ENCODE assay signal across 16 cellular contexts in genomic region chr5:93601433-93602175, GRCh38. TPM values are rescaled to one million over a fixed set of nuclear protein-coding genes. Genes with fewer than 3 reads are reported as not detected.
DNase-seq lines count a peak whose midpoint lies in the region; ATAC-seq and TF ChIP-seq lines count a peak whose summit lies in the region.
"Had no signal": no experiment of that assay in that cellular context is flagged by ENCODE, and none has a peak within 500 bp of the region (broad histone marks: within the 10 kb centered on the region; RNA-seq: fewer than 3 reads in every experiment).

No MANE protein-coding gene starts in this region.

- no peak overlapping the region for H3K27ac ChIP-seq in CD4-positive, alpha-beta memory T cell (ENCODE audit: low read depth, low read length)
- H3K27ac ChIP-seq in HUES6 (ENCODE audit: low read depth, low read length): no peak overlapping the region
- no peak overlapping the region for H3K27ac ChIP-seq in psoas muscle
- H3K27ac ChIP-seq: HL-60, transverse colon had no signal

- no peaks in the 10 kb centered on the region for H3K36me3 Mint-ChIP-seq in CD4-positive, alpha-beta memory T cell
- H3K36me3 Mint-ChIP-seq in mesothelial cell of epicardium: no peaks in the 10 kb centered on the region

- no peaks in the 10 kb centered on the region for H3K36me3 ChIP-seq in CD4-positive, alpha-beta memory T cell (ENCODE audit: insufficient read depth, low read length)
- H3K36me3 ChIP-seq in HUES6 (ENCODE audit: control insufficient read depth, insufficient read depth, low read length) (no peaks in the 10 kb centered on the region), psoas muscle (ENCODE audit: insufficient read depth in 1 of 2, low read depth in 1 of 2) (no peaks in the 10 kb centered on the region)
- H3K36me3 ChIP-seq: transverse colon had no signal

- peak overlapping the region in 4 of 7 donors; percentile 8 to 66 (median 36) for H3K27ac Mint-ChIP-seq in CD4-positive, alpha-beta memory T cell
- H3K27ac Mint-ChIP-seq in mesothelial cell of epicardium: peak overlapping the region; percentile 5
- H3K27ac Mint-ChIP-seq: progenitor cell of endocrine pancreas had no signal

- no peak for DNase-seq in CD4-positive, alpha-beta memory T cell
- DNase-seq in cerebellar cortex (ENCODE audit: low spot score) (peak; percentile 90), mesothelial cell of epicardium (ENCODE audit: low spot score in 2 of 2, unreplicated experiment in 2 of 2) (no peak), Kasumi-1 (lab: John Stamatoyannopoulos, UW) (no peak), GF-D8 (lab: John Stamatoyannopoulos, UW) (no peak), psoas muscle (no peak)
- DNase-seq: COR-L47, MV-4-11, T-helper 2 cell, transverse colon had no signal

- POLR2A ChIA-PET in CD4-positive, alpha-beta memory T cell (lab: Charles Lee; ENCODE audit: partially characterized antibody): interaction anchor here (1.0 kb wide), 1 partner anchor 26 kb away, joined by 3 read pairs; no protein-coding TSS in a partner anchor

- H3K27me3 Mint-ChIP-seq in CD4-positive, alpha-beta memory T cell: peaks cover 31 to 34% of the 10 kb centered on the region in 2 donors
- peaks cover 25% of the 10 kb centered on the region for H3K27me3 Mint-ChIP-seq in mesothelial cell of epicardium (ENCODE audit: low read depth)

- peaks cover 93% of the 10 kb centered on the region for H3K27me3 ChIP-seq in CD4-positive, alpha-beta memory T cell (ENCODE audit: insufficient read depth, low read length)
- peaks cover 100% of the 10 kb centered on the region for H3K27me3 ChIP-seq in HUES6 (ENCODE audit: control insufficient read depth, insufficient read depth, low read length)
- H3K27me3 ChIP-seq in psoas muscle (ENCODE audit: insufficient read depth in 3 of 3, low read length in 2 of 3): peaks cover 3 to 98% (median 17%) of the 10 kb centered on the region in 3 donors

- CTCF ChIA-PET in CD4-positive, alpha-beta memory T cell (lab: Charles Lee; ENCODE audit: partially characterized antibody): interaction anchor here (1.1 to 2.0 kb wide), 2 partner anchors 15 to 19 kb away, joined by 3 to 5 read pairs; no protein-coding TSS in a partner anchor

- H3K4me3 Mint-ChIP-seq in CD4-positive, alpha-beta memory T cell: peak overlapping the region in 1 of 8 donors; percentile 52
- peak overlapping the region; percentile 39 for H3K4me3 Mint-ChIP-seq in mesothelial cell of epicardium

- WGBS in psoas muscle, 3 donors: 46 to 55% (median 46%) methylated on average over 11 of the region's 11 CpGs

- TF ChIP-seq CTCF in mesothelial cell of epicardium (IDR thresholded peaks at IDR 0.05; ENCODE audit: unreplicated experiment) (no peak), psoas muscle (IDR thresholded peaks at IDR 0.05) (no peak)

- no peaks in the 10 kb centered on the region for H3K4me1 ChIP-seq in CD4-positive, alpha-beta memory T cell (ENCODE audit: insufficient read depth, low read length)
- H3K4me1 ChIP-seq in HUES6 (ENCODE audit: control insufficient read depth, insufficient read depth, low read length): peaks cover 25% of the 10 kb centered on the region
- no peaks in the 10 kb centered on the region for H3K4me1 ChIP-seq in psoas muscle

- no peak overlapping the region for H3K4me3 ChIP-seq in CD4-positive, alpha-beta memory T cell (ENCODE audit: low read length in 2 of 2)
- H3K4me3 ChIP-seq in HUES6 (ENCODE audit: low read depth, low read length) (0 out of 2 replicates have a peak overlapping the region, but pooled peaks have one; percentile 2), psoas muscle (no peak overlapping the region)
- H3K4me3 ChIP-seq: lung, transverse colon had no signal

- intact Hi-C loops in CD4-positive, alpha-beta memory T cell (cut with micrococcal nuclease): loop anchor here (2.0 kb wide), 1 partner anchor 15 kb away; no protein-coding TSS in a partner anchor
- intact Hi-C loops in psoas muscle (cut with DNase I): no loop called here

- peaks cover 2 to 21% (median 5%) of the 10 kb centered on the region in 4 donors for H3K4me1 Mint-ChIP-seq in CD4-positive, alpha-beta memory T cell
- H3K4me1 Mint-ChIP-seq in mesothelial cell of epicardium: peaks cover 15% of the 10 kb centered on the region

- no peak overlapping the region for H3K9ac ChIP-seq in HUES6 (ENCODE audit: low read length)

- H3K9me3 ChIP-seq in CD4-positive, alpha-beta memory T cell (ENCODE audit: control insufficient read depth in 1 of 2, low read length in 2 of 2): no peaks in the 10 kb centered on the region
- peaks cover 4% of the 10 kb centered on the region for H3K9me3 ChIP-seq in HUES6 (ENCODE audit: control insufficient read depth, insufficient read depth, low read depth, low read length)
- no peaks in the 10 kb centered on the region for H3K9me3 ChIP-seq in psoas muscle
- H3K9me3 ChIP-seq: transverse colon had no signal

- peaks cover 0 to 24% (median 10%) of the 10 kb centered on the region in 8 donors for H3K9me3 Mint-ChIP-seq in CD4-positive, alpha-beta memory T cell
- no peaks in the 10 kb centered on the region for H3K9me3 Mint-ChIP-seq in mesothelial cell of epicardium

- ATAC-seq in HG03521 (IDR thresholded peaks at IDR 0.05; ENCODE audit: unreplicated experiment) (no peak), psoas muscle (no peak)
- ATAC-seq: esophagus mucosa had no signal

RNA-seq across cellular contexts. Expression of gene NR2F1, which starts 18.6 kb away (rescaled TPM):
- not detected for total RNA-seq in CD4-positive, alpha-beta memory T cell
- polyA plus RNA-seq in CD4-positive, alpha-beta memory T cell: not detected
- 19.7 to 21.4 TPM (median 20.3 TPM) in 3 replicates for total RNA-seq in mesothelial cell of epicardium
- total RNA-seq in psoas muscle: 1 to 10 TPM in 3 of 4 donors, under 1 TPM in 1; 0.39 to 1.4 (median 1.2) TPM
- polyA plus RNA-seq in psoas muscle: 1 to 10 TPM in 1 of 3 donors, under 1 TPM in 2; 0.57 to 1.4 (median 0.86) TPM

RNA-seq across cellular contexts. Expression of gene NR2F1-AS1, which starts 20.6 kb away (rescaled TPM):
- not detected for total RNA-seq in CD4-positive, alpha-beta memory T cell
- polyA plus RNA-seq in CD4-positive, alpha-beta memory T cell: not detected
- total RNA-seq in mesothelial cell of epicardium (11.9 to 13.6 TPM (median 13.4 TPM) in 3 replicates), psoas muscle (1 to 10 TPM in 1 of 4 donors, under 1 TPM in 3; 0.13 to 1.3 (median 0.55) TPM)
- polyA plus RNA-seq in psoas muscle: 1 to 10 TPM in 1 of 3 donors, under 1 TPM in 2; 0.14 to 1.5 (median 0.42) TPM
